1 cellular context compared by ENCODE assay signal in genomic region chr10:58693919-58694318, GRCh38.
TF ChIP-seq lines count a peak whose summit lies in the region.

No MANE protein-coding gene starts in this region.

TF ChIP-seq in HepG2, 621 proteins besides CTCF, POLR2A, EP300 and RAD21 (continued from another document):
- TF ChIP-seq MAFK (conservative IDR thresholded peaks at IDR 0.05 in 1 of 2, IDR thresholded peaks at IDR 0.05 in 1 of 2; ENCODE audit: low read length in 2 of 2): peak; percentile 53 to 59; a peak in 3 of 4 replicates
